ENCODE assay signal across 8 cellular contexts in genomic region chr14:96038920-96039632, GRCh38. TPM values are rescaled to one million over a fixed set of nuclear protein-coding genes. Genes with fewer than 3 reads are reported as not detected.
DNase-seq lines count a peak whose midpoint lies in the region; ATAC-seq and TF ChIP-seq lines count a peak whose summit lies in the region.

TSS of gene C14orf132 (plus strand) at chr14:96039362. CDS start at chr14:96039501, 139 bp downstream.

- H3K4me1 ChIP-seq in gastroesophageal sphincter: peaks cover 0 to 63% (median 20%) of the 10 kb centered on the region in 3 donors
- peaks cover 10 to 41% of the 10 kb centered on the region in 2 donors for H3K4me1 ChIP-seq in thoracic aorta (ENCODE audit: control insufficient read depth in 1 of 2, low read depth in 2 of 2)

- ATAC-seq in GM19463 (IDR thresholded peaks at IDR 0.05; ENCODE audit: unreplicated experiment): peak; percentile 68
- peak; percentile 83 for ATAC-seq in gastroesophageal sphincter
- ATAC-seq in thoracic aorta (ENCODE audit: insufficient number of reproducible peaks, low FRiP score, low read depth): peak; percentile 48
- ATAC-seq in GM19397 (IDR thresholded peaks at IDR 0.05; ENCODE audit: unreplicated experiment): no peak

- POLR2A ChIA-PET in AG04450 (lab: Yijun Ruan, JAX): interaction anchor here (0.8 to 1.2 kb wide), 3 partner anchors 21 to 139 kb away, joined by 3 to 4 read pairs (median 4); no protein-coding TSS in a partner anchor

- WGBS in gastroesophageal sphincter (ENCODE audit: low coverage in 1 of 2), 2 donors: no CpG with 5 or more reads among the region's 72 CpGs

- no peak for TF ChIP-seq EP300 in gastroesophageal sphincter (IDR thresholded peaks at IDR 0.05)

- CTCF ChIA-PET in AG04450 (lab: Charles Lee): interaction anchor here (1.1 to 3.9 kb wide), 2 partner anchors 45 to 60 kb away, joined by 4 to 14 read pairs; no protein-coding TSS in a partner anchor

- H3K27me3 ChIP-seq in AG04450 (ENCODE audit: control insufficient read depth, insufficient read depth, low read length) (no peaks in the 10 kb centered on the region), gastroesophageal sphincter (peaks cover 4% of the 10 kb centered on the region), thoracic aorta (replicated peaks; ENCODE audit: insufficient read depth) (no peaks in the 10 kb centered on the region)

- peak within 1 kb of the TSS; percentile 89 for H3K4me3 ChIP-seq in AG04450 (ENCODE audit: low read depth, low read length)
- H3K4me3 ChIP-seq in gastroesophageal sphincter: peak within 1 kb of the TSS; percentile 93 to 94
- H3K4me3 ChIP-seq in thoracic aorta: peak within 1 kb of the TSS; percentile 89

- H3K9me3 ChIP-seq in AG04450 (ENCODE audit: control insufficient read depth, insufficient read depth, low read length) (no peaks in the 10 kb centered on the region; the same call in 1 of the 2 replicates), gastroesophageal sphincter (no peaks in the 10 kb centered on the region), thoracic aorta (no peaks in the 10 kb centered on the region)

- DNase-seq in AG04450 (ENCODE audit: low read depth, low spot score): no peak
- DNase-seq in NCI-H524 treated with DMSO at 0.1 percent for 48 hours (lab: John Stamatoyannopoulos, UW): peak; percentile 37
- peak; percentile 7 for DNase-seq in activated gamma-delta T cell treated with Interleukin-2 at 50 U/mL for 16 hours
- DNase-seq in occipital lobe (lab: John Stamatoyannopoulos, UW): peak; percentile 60
- peak; percentile 29 for DNase-seq in thoracic aorta (ENCODE audit: low spot score)

- H3K36me3 ChIP-seq in gastroesophageal sphincter: no peaks in the 10 kb centered on the region
- no peaks in the 10 kb centered on the region for H3K36me3 ChIP-seq in thoracic aorta

- H3K27ac ChIP-seq in AG04450 (ENCODE audit: low read depth, low read length): peak within 1 kb of the TSS; percentile 13
- H3K27ac ChIP-seq in gastroesophageal sphincter: peak within 1 kb of the TSS; percentile 90 to 97 (median 94)
- peak within 1 kb of the TSS; percentile 84 to 86 for H3K27ac ChIP-seq in thoracic aorta

- TF ChIP-seq CTCF in AG04450 (IDR thresholded peaks at IDR 0.05; ENCODE audit: low read depth, low read length): no peak
- TF ChIP-seq CTCF in gastroesophageal sphincter (IDR thresholded peaks at IDR 0.05): no peak
- TF ChIP-seq CTCF in thoracic aorta (IDR thresholded peaks at IDR 0.05): no peak

- TF ChIP-seq POLR2A in gastroesophageal sphincter (IDR thresholded peaks at IDR 0.05): peak; percentile 70 to 73

RNA-seq across cellular contexts. Expression of gene C14orf132, which starts in this region (rescaled TPM):
- polyA plus RNA-seq in AG04450 (2011; rRNA removed): 42.0 and 47.7 TPM in 2 replicates
- polyA minus RNA-seq in AG04450 (2011; rRNA and poly(A)+ RNA removed): 37.8 and 41.0 TPM in 2 replicates
- total RNA-seq in gastroesophageal sphincter (100 to 1,000 TPM in 1 of 4 donors, 10 to 100 TPM in 3; 52.0 to 135 (median 74.6) TPM), occipital lobe (72.5 TPM), thoracic aorta (10 to 100 TPM; 23.0 to 37.5 TPM)

Comparison
In these comparisons a context has a peak if more than half of its experiments do, and no peak if none do; other contexts are left out.
1. H3K27ac ChIP-seq: peak in every context shown above with its lines; median percentile 94 in gastroesophageal sphincter; 85 in thoracic aorta; 13 in AG04450.